1 cellular context compared by ENCODE assay signal in genomic region chr17:7992924-7993323, GRCh38.
TF ChIP-seq lines count a peak whose summit lies in the region.

No MANE protein-coding gene starts in this region.

TF ChIP-seq in GM12878, 131 proteins besides CTCF, POLR2A, EP300 and RAD21:
- peak; percentile 80 for TF ChIP-seq BMI1 (IDR thresholded peaks at IDR 0.05; ENCODE audit: borderline replicate concordance)
- TF ChIP-seq ETV6 (conservative IDR thresholded peaks at IDR 0.05 in 1 of 2, IDR thresholded peaks at IDR 0.05 in 1 of 2; ENCODE audit: borderline replicate concordance in 1 of 2, low read depth in 1 of 2): no peak
- TF ChIP-seq ZBED1 (IDR thresholded peaks at IDR 0.05; ENCODE audit: borderline replicate concordance): no peak
- peak; percentile 90 for TF ChIP-seq PKNOX1 (IDR thresholded peaks at IDR 0.05)
- peak; percentile 46 for TF ChIP-seq PBX3 (IDR thresholded peaks at IDR 0.05; ENCODE audit: insufficient replicate concordance, low read depth, low read length)
- no peak for TF ChIP-seq ZNF592 (IDR thresholded peaks at IDR 0.05)
- TF ChIP-seq FOS (IDR thresholded peaks at IDR 0.05; ENCODE audit: borderline replicate concordance, extremely low read depth, insufficient read length): no peak
- no peak for TF ChIP-seq RAD51 (IDR thresholded peaks at IDR 0.05)
- TF ChIP-seq NFYA (IDR thresholded peaks at IDR 0.05; ENCODE audit: borderline replicate concordance, low read depth, low read length): no peak
- no peak for TF ChIP-seq ZNF384 (IDR thresholded peaks at IDR 0.05; ENCODE audit: borderline replicate concordance, low read depth, low read length)
- no peak for TF ChIP-seq ESRRA (IDR thresholded peaks at IDR 0.05; ENCODE audit: low read length)
- TF ChIP-seq DPF2 (IDR thresholded peaks at IDR 0.05): no peak
- TF ChIP-seq GABPA (IDR thresholded peaks at IDR 0.05; ENCODE audit: low read depth): no peak
- no peak for TF ChIP-seq ZNF217 (IDR thresholded peaks at IDR 0.05)
